ENCODE assay signal across 20 cellular contexts in the genomic region with DNA sequence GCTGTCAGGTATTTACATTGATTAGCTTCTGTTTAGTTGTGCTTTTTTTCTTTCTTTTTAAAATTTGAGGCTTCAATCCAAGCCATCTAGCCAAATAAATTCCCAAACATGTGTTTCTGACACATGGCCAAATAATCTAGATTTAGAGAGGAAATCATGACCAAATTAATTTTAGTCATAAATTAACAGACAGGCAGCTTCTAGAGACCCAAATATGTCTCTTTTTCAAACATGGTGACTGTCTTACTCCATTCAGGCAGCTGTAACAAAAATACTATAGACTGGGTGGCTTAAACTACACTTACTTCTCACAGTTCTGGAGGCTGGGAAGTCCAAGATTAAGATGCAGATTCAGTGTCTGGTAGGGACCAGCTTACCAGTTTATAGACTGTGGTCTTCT.
"Had no signal": no experiment of that assay in that cellular context is flagged by ENCODE, and none has a peak within 500 bp of the region (broad histone marks: within the 10 kb centered on the region; RNA-seq: fewer than 3 reads in every experiment).

No MANE protein-coding gene starts in this region.

- H3K36me3 ChIP-seq: SJSA1 had no signal

- ATAC-seq: K562 had no signal

- H3K4me3 ChIP-seq: K562, SJSA1, SK-N-MC had no signal

- DNase-seq: Kasumi-1, MM.1S, NCI-H1092 treated with DMSO at 0.1 percent for 48 hours, NCI-H1436, NCI-H187, NCI-H2029, NCI-H2081 treated with DMSO at 0.1 percent for 48 hours, NCI-H2171, NCI-H226, NCI-H524, NCI-H526 treated with DMSO at 0.1 percent for 48 hours, NCI-H774, Right ventricle myocardium superior, RPMI8226, SIG-M5 had no signal

- H3K9me3 ChIP-seq: SJSA1 had no signal

- H3K27ac ChIP-seq: HL-60, KMS-11, SJSA1, SK-N-MC had no signal

- H3K27me3 ChIP-seq: SJSA1 had no signal
